In the genomic region with DNA sequence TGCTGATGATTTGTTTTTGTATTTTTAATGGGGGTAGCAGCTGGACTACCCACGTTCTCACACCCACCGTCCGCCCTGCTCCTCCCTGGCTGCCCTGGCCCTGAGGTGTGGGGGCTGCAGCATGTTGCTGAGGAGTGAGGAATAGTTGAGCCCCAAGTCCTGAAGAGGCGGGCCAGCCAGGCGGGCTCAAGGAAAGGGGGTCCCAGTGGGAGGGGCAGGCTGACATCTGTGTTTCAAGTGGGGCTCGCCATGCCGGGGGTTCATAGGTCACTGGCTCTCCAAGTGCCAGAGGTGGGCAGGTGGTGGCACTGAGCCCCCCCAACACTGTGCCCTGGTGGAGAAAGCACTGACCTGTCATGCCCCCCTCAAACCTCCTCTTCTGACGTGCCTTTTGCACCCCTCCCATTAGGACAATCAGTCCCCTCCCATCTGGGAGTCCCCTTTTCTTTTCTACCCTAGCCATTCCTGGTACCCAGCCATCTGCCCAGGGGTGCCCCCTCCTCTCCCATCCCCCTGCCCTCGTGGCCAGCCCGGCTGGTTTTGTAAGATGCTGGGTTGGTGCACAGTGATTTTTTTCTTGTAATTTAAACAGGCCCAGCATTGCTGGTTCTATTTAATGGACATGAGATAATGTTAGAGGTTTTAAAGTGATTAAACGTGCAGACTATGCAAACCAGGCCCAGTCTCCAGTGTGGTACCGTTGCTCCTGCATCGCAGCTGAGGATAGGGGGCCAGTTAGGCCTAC, we compare ENCODE assay signal across 10 cellular contexts. TPM values are rescaled to one million over a fixed set of nuclear protein-coding genes. Genes with fewer than 3 reads are reported as not detected.
DNase-seq lines count a peak whose midpoint lies in the region; ATAC-seq and TF ChIP-seq lines count a peak whose summit lies in the region.
"Had no signal": no experiment of that assay in that cellular context is flagged by ENCODE, and none has a peak within 500 bp of the region (broad histone marks: within the 10 kb centered on the region; RNA-seq: fewer than 3 reads in every experiment).

No MANE protein-coding gene starts in this region.

- peak overlapping the region; percentile 76 for H3K27ac Mint-ChIP-seq in activated CD8-positive, alpha-beta memory T cell treated with anti-CD3 and anti-CD28 coated beads, Interleukin-2, amount 10 ng/mL, durations not matched to agents 7 days and 5 days
- no peak overlapping the region for H3K27ac Mint-ChIP-seq in chondrocyte (ENCODE audit: unreplicated experiment)

- peaks cover 75% of the 10 kb centered on the region for H3K4me1 Mint-ChIP-seq in activated CD8-positive, alpha-beta memory T cell treated with anti-CD3 and anti-CD28 coated beads, Interleukin-2, amount 10 ng/mL, durations not matched to agents 7 days and 5 days
- peaks cover 16% of the 10 kb centered on the region for H3K4me1 Mint-ChIP-seq in chondrocyte (ENCODE audit: low read depth)

- H3K9ac ChIP-seq in mucosa of stomach (ENCODE audit: low read length) = peak overlapping the region; percentile 88

- peaks cover 21% of the 10 kb centered on the region for H3K36me3 ChIP-seq in mucosa of stomach (ENCODE audit: control insufficient read depth, insufficient read depth, low read length)
- H3K36me3 ChIP-seq in thoracic aorta = peaks cover 46% of the 10 kb centered on the region
- H3K36me3 ChIP-seq: WERI-Rb-1 had no signal

- peaks cover 36% of the 10 kb centered on the region for H3K36me3 Mint-ChIP-seq in activated CD8-positive, alpha-beta memory T cell treated with anti-CD3 and anti-CD28 coated beads, Interleukin-2, amount 10 ng/mL, durations not matched to agents 7 days and 5 days
- H3K36me3 Mint-ChIP-seq in chondrocyte (ENCODE audit: low read depth) = peaks cover 11% of the 10 kb centered on the region

- peak overlapping the region; percentile 88 to 98 for H3K27ac ChIP-seq in thoracic aorta
- H3K27ac ChIP-seq: WERI-Rb-1 had no signal

- no peak for ATAC-seq in activated CD8-positive, alpha-beta memory T cell treated with anti-CD3 and anti-CD28 coated beads, Interleukin-2, amount 10 ng/mL, durations not matched to agents 7 days and 5 days
- ATAC-seq in thoracic aorta (ENCODE audit: insufficient number of reproducible peaks, low FRiP score, low read depth) = no peak
- ATAC-seq in HG03442 (IDR thresholded peaks at IDR 0.05; ENCODE audit: unreplicated experiment) = no peak
- no peak for ATAC-seq in HG02763 (IDR thresholded peaks at IDR 0.05; ENCODE audit: unreplicated experiment)

- H3K4me3 ChIP-seq in mucosa of stomach (ENCODE audit: low read length) = no peak overlapping the region
- no peak overlapping the region for H3K4me3 ChIP-seq in thoracic aorta

- H3K4me1 ChIP-seq in mucosa of stomach (ENCODE audit: control insufficient read depth, insufficient read depth, low read length) = peaks cover 34% of the 10 kb centered on the region
- H3K4me1 ChIP-seq in thoracic aorta (ENCODE audit: control insufficient read depth in 1 of 2, low read depth in 2 of 2) = peaks cover 28 to 32% of the 10 kb centered on the region in 2 donors

- H3K27me3 ChIP-seq in mucosa of stomach (ENCODE audit: control insufficient read depth, insufficient read depth, low read length) (no peaks in the 10 kb centered on the region), thoracic aorta (replicated peaks; ENCODE audit: insufficient read depth) (no peaks in the 10 kb centered on the region)

- H3K4me3 Mint-ChIP-seq in activated CD8-positive, alpha-beta memory T cell treated with anti-CD3 and anti-CD28 coated beads, Interleukin-2, amount 10 ng/mL, durations not matched to agents 7 days and 5 days = no peak overlapping the region
- no peak overlapping the region for H3K4me3 Mint-ChIP-seq in chondrocyte (ENCODE audit: unreplicated experiment)

- H3K9me3 ChIP-seq in mucosa of stomach (ENCODE audit: control insufficient read depth, low read length) (no peaks in the 10 kb centered on the region), thoracic aorta (no peaks in the 10 kb centered on the region)

- CTCF ChIA-PET in activated CD8-positive, alpha-beta memory T cell treated with anti-CD3 and anti-CD28 coated beads, Interleukin-2, amount 10 ng/mL, durations not matched to agents 7 days and 5 days (lab: Charles Lee) = interaction anchor here (1.3 to 3.9 kb wide), 4 partner anchors 20 to 73 kb away, joined by 3 to 46 read pairs (median 4); partner anchors contain the start of genes HDDC3, MAN2A2 and UNC45A

- no peaks in the 10 kb centered on the region for H3K27me3 Mint-ChIP-seq in activated CD8-positive, alpha-beta memory T cell treated with anti-CD3 and anti-CD28 coated beads, Interleukin-2, amount 10 ng/mL, durations not matched to agents 7 days and 5 days
- H3K27me3 Mint-ChIP-seq in chondrocyte (ENCODE audit: low read depth) = no peaks in the 10 kb centered on the region

- DNase-seq in activated CD8-positive, alpha-beta memory T cell treated with anti-CD3 and anti-CD28 coated beads, Interleukin-2, amount 10 ng/mL, durations not matched to agents 7 days and 5 days = no peak
- DNase-seq in activated CD8-positive, alpha-beta memory T cell treated with anti-CD3 and anti-CD28 coated beads, Interleukin-2, amount 50 U/mL, for 4 hours = no peak
- peak; percentile 76 for DNase-seq in chondrocyte (ENCODE audit: low spot score)
- DNase-seq in thoracic aorta (ENCODE audit: low spot score) = no peak
- DNase-seq in activated gamma-delta T cell (lab: John Stamatoyannopoulos, UW) = no peak
- DNase-seq: MV-4-11, WERI-Rb-1 had no signal

- no peak for TF ChIP-seq CTCF in chondrocyte (IDR thresholded peaks at IDR 0.05)
- TF ChIP-seq CTCF in thoracic aorta (IDR thresholded peaks at IDR 0.05) = no peak

- H3K9me3 Mint-ChIP-seq in activated CD8-positive, alpha-beta memory T cell treated with anti-CD3 and anti-CD28 coated beads, Interleukin-2, amount 10 ng/mL, durations not matched to agents 7 days and 5 days (ENCODE audit: low read depth) = no peaks in the 10 kb centered on the region
- no peaks in the 10 kb centered on the region for H3K9me3 Mint-ChIP-seq in chondrocyte (ENCODE audit: low read depth)

RNA-seq across cellular contexts. Expression of gene FES, which starts 1.4 kb away (rescaled TPM):
- 10 to 100 TPM; 55.7 to 61.2 TPM for total RNA-seq in activated CD8-positive, alpha-beta memory T cell treated with anti-CD3 and anti-CD28 coated beads, Interleukin-2, amount 10 ng/mL, durations not matched to agents 7 days and 5 days
- total RNA-seq in chondrocyte (2.4 to 2.7 TPM (median 2.4 TPM) in 3 replicates), thoracic aorta (10 to 100 TPM; 54.2 to 86.3 TPM)

RNA-seq across cellular contexts. Expression of gene FURIN, which starts 14.6 kb away (rescaled TPM):
- 100 to 1,000 TPM; 487 to 625 TPM for total RNA-seq in activated CD8-positive, alpha-beta memory T cell treated with anti-CD3 and anti-CD28 coated beads, Interleukin-2, amount 10 ng/mL, durations not matched to agents 7 days and 5 days
- total RNA-seq in chondrocyte (66.2 to 118 TPM (median 71.1 TPM) in 3 replicates), thoracic aorta (10 to 100 TPM; 78.4 to 89.7 TPM)

RNA-seq across cellular contexts. Expression of gene MAN2A2, which starts 20.1 kb away (rescaled TPM):
- 100 to 1,000 TPM; 174 to 183 TPM for total RNA-seq in activated CD8-positive, alpha-beta memory T cell treated with anti-CD3 and anti-CD28 coated beads, Interleukin-2, amount 10 ng/mL, durations not matched to agents 7 days and 5 days
- 49.4 to 57.0 TPM (median 51.4 TPM) in 3 replicates for total RNA-seq in chondrocyte
- total RNA-seq in thoracic aorta = 10 to 100 TPM; 59.7 to 68.4 TPM

RNA-seq across cellular contexts. Expression of gene HDDC3, which starts 49.4 kb away (rescaled TPM):
- 10 to 100 TPM; 33.2 to 39.3 TPM for total RNA-seq in activated CD8-positive, alpha-beta memory T cell treated with anti-CD3 and anti-CD28 coated beads, Interleukin-2, amount 10 ng/mL, durations not matched to agents 7 days and 5 days
- total RNA-seq in chondrocyte = 10.5 to 12.2 TPM (median 10.8 TPM) in 3 replicates
- total RNA-seq in thoracic aorta = 10 to 100 TPM; 11.5 to 13.1 TPM

RNA-seq across cellular contexts. Expression of gene UNC45A, which starts 52.1 kb away (rescaled TPM):
- 10 to 100 TPM; 76.3 to 84.4 TPM for total RNA-seq in activated CD8-positive, alpha-beta memory T cell treated with anti-CD3 and anti-CD28 coated beads, Interleukin-2, amount 10 ng/mL, durations not matched to agents 7 days and 5 days
- total RNA-seq in chondrocyte (70.9 to 85.7 TPM (median 73.2 TPM) in 3 replicates), thoracic aorta (10 to 100 TPM; 54.0 to 65.5 TPM)

Comparison
In these comparisons a context has a peak if more than half of its experiments do, and no peak if none do; other contexts are left out.
1. RNA of gene FES, which starts 1.4 kb away (total RNA-seq): 54.2 to 86.3 TPM in thoracic aorta and 55.7 to 61.2 TPM in activated CD8-positive, alpha-beta memory T cell treated with anti-CD3 and anti-CD28 coated beads, Interleukin-2, amount 10 ng/mL, durations not matched to agents 7 days and 5 days; 2.4 to 2.7 TPM in chondrocyte; every median in the first group is over 10 times any median in the second.